Comparison of ENCODE assay signal across 18 cellular contexts in the genomic region with DNA sequence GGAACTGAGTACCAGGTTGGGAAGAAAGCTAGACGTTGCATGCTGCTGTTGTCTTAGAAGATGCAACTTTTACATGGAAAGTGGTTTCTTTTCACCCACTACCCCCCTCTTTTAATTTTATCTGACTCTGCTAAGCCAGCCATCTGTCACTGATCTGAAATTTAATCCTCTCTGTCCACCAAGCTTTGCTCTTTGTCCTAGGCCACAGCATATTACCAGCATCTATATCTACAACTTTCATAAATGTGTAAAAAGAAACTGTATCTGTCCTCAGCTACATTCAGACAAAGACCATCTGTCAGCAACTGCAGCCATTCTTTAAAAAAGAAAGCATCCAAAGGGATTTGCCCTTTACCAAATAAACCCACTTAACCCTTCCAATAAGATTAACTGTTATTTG.
"Had no signal": no experiment of that assay in that cellular context is flagged by ENCODE, and none has a peak within 500 bp of the region (broad histone marks: within the 10 kb centered on the region; RNA-seq: fewer than 3 reads in every experiment).

No MANE protein-coding gene starts in this region.

- DNase-seq: activated B cell treated with CpG ODN at 0.5 μM for 24 hours; activated CD4-positive, alpha-beta memory T cell treated with anti-CD3 and anti-CD28 coated beads, Interleukin-2, amount 10 ng/mL, durations not matched to agents 7 days and 5 days; activated CD4-positive, alpha-beta T cell treated with anti-CD3 and anti-CD28 coated beads for 4 hours; activated CD8-positive, alpha-beta memory T cell treated with anti-CD3 and anti-CD28 coated beads, Interleukin-2, amount 10 ng/mL, durations not matched to agents 7 days and 5 days; activated naive CD4-positive, alpha-beta T cell; activated naive CD8-positive, alpha-beta T cell treated with anti-CD3 and anti-CD28 coated beads for 36 hours; amygdala; dermis blood vessel endothelial cell; effector memory CD8-positive, alpha-beta T cell; foreskin fibroblast; hippocampal formation; left cardiac atrium; lower lobe of right lung; naive thymus-derived CD8-positive, alpha-beta T cell; nucleus accumbens; stimulated activated CD8-positive, alpha-beta memory T cell treated with anti-CD3 and anti-CD28 coated beads, Interleukin-4, amount 100 ng/mL, for 48 hours; stimulated activated naive CD4-positive, alpha-beta T cell; upper lobe of right lung had no signal

- H3K4me3 ChIP-seq: lower lobe of right lung, upper lobe of right lung had no signal

- ATAC-seq: activated CD8-positive, alpha-beta memory T cell treated with anti-CD3 and anti-CD28 coated beads, Interleukin-2, amount 10 ng/mL, durations not matched to agents 7 days and 5 days; effector memory CD8-positive, alpha-beta T cell; left cardiac atrium; lower lobe of right lung; naive thymus-derived CD8-positive, alpha-beta T cell; upper lobe of right lung had no signal
